Comparison of ENCODE assay signal across 9 cellular contexts in genomic region chr12:21606175-21606574, GRCh38. TPM values are rescaled to one million over a fixed set of nuclear protein-coding genes. Genes with fewer than 3 reads are reported as not detected.
"Had no signal": no experiment of that assay in that cellular context is flagged by ENCODE, and none has a peak within 500 bp of the region (broad histone marks: within the 10 kb centered on the region; RNA-seq: fewer than 3 reads in every experiment).

No MANE protein-coding gene starts in this region.

- H3K4me3 ChIP-seq: K562 had no signal

- FAIRE-seq: HepG2, HTR-8/SVneo, K562 had no signal

- H3K27ac ChIP-seq: HL-60 had no signal

- ATAC-seq: HepG2, K562 had no signal

- DNase-seq: IMR-90, KBM-7 had no signal

RNA-seq across cellular contexts. Expression of gene GYS2, which starts 1.5 kb away (rescaled TPM):
- total RNA-seq: HepG2, HT-29, HT1080, IMR-90, K562 had no signal
- polyA plus RNA-seq: HepG2, IgD-negative memory B cell, IMR-90, K562 had no signal

RNA-seq across cellular contexts. Expression of gene LDHB, which starts 51.5 kb away (rescaled TPM):
- total RNA-seq: HepG2 had no signal
